ENCODE assay signal across 1 cellular context in genomic region chr5:73447234-73448071, GRCh38.
TF ChIP-seq lines count a peak whose summit lies in the region.

No MANE protein-coding gene starts in this region.

TF ChIP-seq in HEK293, 187 proteins besides CTCF, POLR2A, EP300 and RAD21 (continued from another document):
- TF ChIP-seq TSHZ1 (tag by site-specific recombination; IDR thresholded peaks at IDR 0.05; ENCODE audit: borderline replicate concordance) (no peak), ZFP37 (tag by site-specific recombination; IDR thresholded peaks at IDR 0.05) (peak; percentile 23; the same call in 1 of the 2 replicates)
